10 cellular contexts compared by ENCODE assay signal in genomic region chr22:44753189-44754042, GRCh38. TPM values are rescaled to one million over a fixed set of nuclear protein-coding genes. Genes with fewer than 3 reads are reported as not detected.
A peak's percentile ranks its signal among the peaks of the same experiment; 100 is the strongest.
DNase-seq lines count a peak whose midpoint lies in the region; ATAC-seq and TF ChIP-seq lines count a peak whose summit lies in the region.
"Had no signal": no experiment of that assay in that cellular context is flagged by ENCODE, and none has a peak within 500 bp of the region (broad histone marks: within the 10 kb centered on the region; RNA-seq: fewer than 3 reads in every experiment).

No MANE protein-coding gene starts in this region.

- H4K20me1 ChIP-seq in smooth muscle cell (ENCODE audit: low read depth), result peaks cover 10% of the 10 kb centered on the region

- no peak for ATAC-seq in GM21528 (IDR thresholded peaks at IDR 0.05; ENCODE audit: low FRiP score, unreplicated experiment)

- DNase-seq in DMS79 treated with DMSO at 0.1 percent for 48 hours (lab: John Stamatoyannopoulos, UW), result peak; percentile 3
- DNase-seq in DMS79 (lab: John Stamatoyannopoulos, UW), result no peak
- DNase-seq in astrocyte of the cerebellum (ENCODE audit: low read depth), result peak; percentile 63
- DNase-seq in smooth muscle cell (lab: John Stamatoyannopoulos, UW; ENCODE audit: unreplicated experiment), result no peak
- no peak for DNase-seq in HUDEP-2 (lab: John Stamatoyannopoulos, UW; ENCODE audit: unreplicated experiment in 76 of 76)
- no peak for DNase-seq in NCI-H2107 (lab: John Stamatoyannopoulos, UW)
- DNase-seq: 8988T; stimulated activated CD4-positive, alpha-beta T cell treated with anti-CD3 and anti-CD28 coated beads, Interleukin-2, amount 100 ng/mL, for 24 hours had no signal

- no peaks in the 10 kb centered on the region for H3F3A ChIP-seq in smooth muscle cell (ENCODE audit: low read depth)

- peaks cover 31% of the 10 kb centered on the region for H3K27me3 ChIP-seq in iPS-20b (ENCODE audit: insufficient read depth, low read length)
- peaks cover 24% of the 10 kb centered on the region for H3K27me3 ChIP-seq in smooth muscle cell (ENCODE audit: low read depth)

- no peaks in the 10 kb centered on the region for H3K79me2 ChIP-seq in smooth muscle cell (ENCODE audit: low read depth)

- in situ Hi-C loops in astrocyte of the cerebellum (cut with HindIII; ENCODE audit: low sequenced_read_pairs), result no loop called here

- peak overlapping the region; percentile 69; the same call in 1 of the 2 replicates for H3K9ac ChIP-seq in iPS-20b (ENCODE audit: low read depth, low read length)
- H3K9ac ChIP-seq in smooth muscle cell (ENCODE audit: low read depth), result no peak overlapping the region

- H3K27ac ChIP-seq in iPS-20b (ENCODE audit: low read length) (no peak overlapping the region), smooth muscle cell (ENCODE audit: low read depth) (no peak overlapping the region)

- peaks cover 21% of the 10 kb centered on the region for H3K4me1 ChIP-seq in iPS-20b (ENCODE audit: insufficient read depth, low read length)
- peaks cover 5% of the 10 kb centered on the region for H3K4me1 ChIP-seq in smooth muscle cell (ENCODE audit: low read depth)

- WGBS in smooth muscle cell (ENCODE audit: low lambda C conversion rate), result 20% methylated on average over 29 of the region's 29 CpGs

- H3K4me3 ChIP-seq in astrocyte of the cerebellum (ENCODE audit: low read depth, low read length) (no peak overlapping the region), iPS-20b (ENCODE audit: low read length) (peak overlapping the region; percentile 82), smooth muscle cell (peak overlapping the region; percentile 51)

- TF ChIP-seq CTCF in astrocyte of the cerebellum (IDR thresholded peaks at IDR 0.05; ENCODE audit: low read depth, low read length, missing control alignments) (no peak), smooth muscle cell (IDR thresholded peaks at IDR 0.05; ENCODE audit: borderline replicate concordance, insufficient read depth, poor library complexity, severe bottlenecking) (no peak)

- no peaks in the 10 kb centered on the region for H3K36me3 ChIP-seq in iPS-20b (ENCODE audit: insufficient read depth, low read depth, low read length)
- H3K36me3 ChIP-seq in smooth muscle cell (ENCODE audit: low read depth), result no peaks in the 10 kb centered on the region

- H3K4me2 ChIP-seq in smooth muscle cell, result peak overlapping the region; percentile 83

- H3K9me3 ChIP-seq in iPS-20b (ENCODE audit: insufficient read depth, low read depth, low read length) (no peaks in the 10 kb centered on the region; the same call in 1 of the 2 replicates), smooth muscle cell (replicated peaks; ENCODE audit: low read depth) (no peaks in the 10 kb centered on the region)

- no peak overlapping the region for H2AFZ ChIP-seq in smooth muscle cell (ENCODE audit: low read depth)

RNA-seq across cellular contexts. Expression of gene ARHGAP8, which starts 1.0 kb away (rescaled TPM):
- total RNA-seq in smooth muscle cell, result 8.0 and 11.4 TPM in 2 replicates
- 5.8 and 24.2 TPM in 2 replicates for polyA plus RNA-seq in smooth muscle cell

RNA-seq across cellular contexts. Expression of gene PRR5, which starts 51.4 kb away (rescaled TPM):
- 9.1 and 16.3 TPM in 2 replicates for total RNA-seq in smooth muscle cell
- polyA plus RNA-seq in smooth muscle cell, result 21.6 and 25.5 TPM in 2 replicates

Comparison
In these comparisons a context has a peak if more than half of its experiments do, and no peak if none do; other contexts are left out.
1. DNase-seq: peak in DMS79 treated with DMSO at 0.1 percent for 48 hours (single experiment) and astrocyte of the cerebellum (single experiment); none in DMS79 (single experiment), smooth muscle cell (single experiment), HUDEP-2 (0 of 76) and NCI-H2107 (single experiment).